27 cellular contexts compared by ENCODE assay signal in genomic region chr1:43953361-43953760, GRCh38. TPM values are rescaled to one million over a fixed set of nuclear protein-coding genes. Genes with fewer than 3 reads are reported as not detected.
DNase-seq lines count a peak whose midpoint lies in the region; ATAC-seq and TF ChIP-seq lines count a peak whose summit lies in the region.
"Had no signal": no experiment of that assay in that cellular context is flagged by ENCODE, and none has a peak within 500 bp of the region (broad histone marks: within the 10 kb centered on the region; RNA-seq: fewer than 3 reads in every experiment).

No MANE protein-coding gene starts in this region.

- H3K4me2 ChIP-seq in Karpas-422 (ENCODE audit: low read depth, low read length, poor library complexity, severe bottlenecking) = peak overlapping the region; percentile 40

- no peak overlapping the region for H3K27ac Mint-ChIP-seq in CD8-positive, alpha-beta T cell
- H3K27ac Mint-ChIP-seq: activated CD8-positive, alpha-beta T cell treated with anti-CD3 and anti-CD28 coated beads for 36 hours; activated naive CD4-positive, alpha-beta T cell treated with anti-CD3 and anti-CD28 coated beads, Interleukin-2, amount 50 U/mL, for 24 hours; activated T-helper 2 cell treated with anti-CD3 and anti-CD28 coated beads, Interferon-gamma antibody, Interleukin-2, Interleukin-4, amounts not matched to agents 10 μg/mL and 5 μg/mL and 100 μg/mL, durations not matched to agents 14 hours and 24 hours and 36 hours; HFFc6; T-helper 2 cell treated with Interferon-gamma antibody and Interleukin-4, amounts not matched to agents 5 μg/mL and 100 μg/mL, for 36 hours had no signal

- intact Hi-C loops in CD8-positive, alpha-beta T cell (cut with DNase I, micrococcal nuclease) = no loop called here
- intact Hi-C loops in vagina (cut with DNase I) = no loop called here

- no peaks in the 10 kb centered on the region for H4K20me1 ChIP-seq in Karpas-422 (ENCODE audit: insufficient read depth, low read depth, low read length)

- peaks cover 40% of the 10 kb centered on the region for H3K79me2 ChIP-seq in Karpas-422 (ENCODE audit: low read length)

- DNase-seq in Karpas-422 = no peak
- DNase-seq in WERI-Rb-1 = peak; percentile 38
- no peak for DNase-seq in CD8-positive, alpha-beta T cell
- no peak for DNase-seq in activated T-cell treated with anti-CD3 and anti-CD28 coated beads, Interleukin-2, amount 50 U/mL, for 4 hours
- no peak for DNase-seq in vagina (ENCODE audit: extremely low spot score in 2 of 2)
- DNase-seq: activated CD8-positive, alpha-beta T cell treated with anti-CD3 and anti-CD28 coated beads for 36 hours; amniotic stem cell; effector CD8-positive, alpha-beta T cell; GF-D8; HFFc6; IMR-90; left lung; mesenchymal stem cell; NCI-H1048; NCI-H1694; NCI-H226; SIG-M5; spleen; stimulated activated CD4-positive, alpha-beta T cell treated with anti-CD3 and anti-CD28 coated beads, Interleukin-2, amount 100 ng/mL, for 24 hours; stimulated activated CD8-positive, alpha-beta memory T cell treated with anti-CD3 and anti-CD28 coated beads, Interleukin-4, amount 100 ng/mL, for 48 hours; stomach; tibial artery had no signal

- H3K4me3 Mint-ChIP-seq in CD8-positive, alpha-beta T cell = no peak overlapping the region
- H3K4me3 Mint-ChIP-seq in activated T-cell treated with anti-CD3 and anti-CD28 coated beads, Interleukin-2, amount 50 U/mL, for 4 hours = no peak overlapping the region
- H3K4me3 Mint-ChIP-seq: activated CD8-positive, alpha-beta T cell treated with anti-CD3 and anti-CD28 coated beads for 36 hours; activated naive CD4-positive, alpha-beta T cell treated with anti-CD3 and anti-CD28 coated beads, Interleukin-2, amount 50 U/mL, for 24 hours; HFFc6; T-helper 2 cell treated with Interferon-gamma antibody and Interleukin-4, amounts not matched to agents 5 μg/mL and 100 μg/mL, for 36 hours had no signal

- no peaks in the 10 kb centered on the region for H3K9me3 Mint-ChIP-seq in CD8-positive, alpha-beta T cell
- H3K9me3 Mint-ChIP-seq in activated T-cell treated with anti-CD3 and anti-CD28 coated beads, Interleukin-2, amount 50 U/mL, for 4 hours = no peaks in the 10 kb centered on the region
- H3K9me3 Mint-ChIP-seq: activated CD8-positive, alpha-beta T cell treated with anti-CD3 and anti-CD28 coated beads for 36 hours; activated naive CD4-positive, alpha-beta T cell treated with anti-CD3 and anti-CD28 coated beads, Interleukin-2, amount 50 U/mL, for 24 hours; activated T-helper 2 cell treated with anti-CD3 and anti-CD28 coated beads, Interferon-gamma antibody, Interleukin-2, Interleukin-4, amounts not matched to agents 10 μg/mL and 5 μg/mL and 100 μg/mL, durations not matched to agents 14 hours and 24 hours and 36 hours; HFFc6; T-helper 2 cell treated with Interferon-gamma antibody and Interleukin-4, amounts not matched to agents 5 μg/mL and 100 μg/mL, for 36 hours had no signal

- CTCF ChIA-PET in CD8-positive, alpha-beta T cell (lab: Charles Lee) = interaction anchor here (1.0 to 2.2 kb wide), 2 partner anchors 18 to 83 kb away, joined by 3 to 7 read pairs; no protein-coding TSS in a partner anchor

- peaks cover 21% of the 10 kb centered on the region for H3K4me1 Mint-ChIP-seq in CD8-positive, alpha-beta T cell (ENCODE audit: low read depth)
- peaks cover 19% of the 10 kb centered on the region for H3K4me1 Mint-ChIP-seq in activated T-cell treated with anti-CD3 and anti-CD28 coated beads, Interleukin-2, amount 50 U/mL, for 4 hours (ENCODE audit: low read depth)

- no peaks in the 10 kb centered on the region for H3K27me3 ChIP-seq in Karpas-422 (ENCODE audit: low read length)
- H3K27me3 ChIP-seq in WERI-Rb-1 (ENCODE audit: insufficient read depth, low read depth, severe bottlenecking) = no peaks in the 10 kb centered on the region
- H3K27me3 ChIP-seq in iPS-20b (ENCODE audit: insufficient read depth, low read length) = no peaks in the 10 kb centered on the region
- no peaks in the 10 kb centered on the region for H3K27me3 ChIP-seq in skeletal muscle tissue (ENCODE audit: control insufficient read depth in 3 of 3, insufficient read depth in 3 of 3, low read length in 3 of 3)
- no peaks in the 10 kb centered on the region for H3K27me3 ChIP-seq in CD8-positive, alpha-beta T cell (ENCODE audit: insufficient read depth, low read length)
- H3K27me3 ChIP-seq in vagina = no peaks in the 10 kb centered on the region
- H3K27me3 ChIP-seq: left lung, spleen, stomach, tibial artery had no signal

- no peak for ATAC-seq in CD8-positive, alpha-beta T cell
- ATAC-seq in activated T-cell treated with anti-CD3 and anti-CD28 coated beads, Interleukin-2, amount 50 U/mL, for 4 hours = no peak
- ATAC-seq: activated CD8-positive, alpha-beta T cell treated with anti-CD3 and anti-CD28 coated beads for 36 hours; left lung had no signal

- POLR2A ChIA-PET in CD8-positive, alpha-beta T cell (lab: Charles Lee) = no interaction called here

- H3K4me3 ChIP-seq in Karpas-422 (ENCODE audit: low read length) = no peak overlapping the region; the same call in 1 of the 2 replicates
- peak overlapping the region; percentile 29 for H3K4me3 ChIP-seq in WERI-Rb-1 (ENCODE audit: low read depth, low read length)
- H3K4me3 ChIP-seq in iPS-20b (ENCODE audit: low read length) = no peak overlapping the region
- H3K4me3 ChIP-seq in skeletal muscle tissue (ENCODE audit: low read length in 3 of 3) = no peak overlapping the region
- no peak overlapping the region for H3K4me3 ChIP-seq in CD8-positive, alpha-beta T cell (ENCODE audit: low read depth, low read length)
- no peak overlapping the region for H3K4me3 ChIP-seq in vagina
- H3K4me3 ChIP-seq: left lung, spleen, stomach, tibial artery had no signal

- TF ChIP-seq CTCF in WERI-Rb-1 (IDR thresholded peaks at IDR 0.05; ENCODE audit: low read depth, low read length) (no peak), vagina (IDR thresholded peaks at IDR 0.05) (no peak)
- no peak for TF ChIP-seq CTCF in CD8-positive, alpha-beta T cell (IDR thresholded peaks at IDR 0.05)

- peaks cover 21% of the 10 kb centered on the region for H3K4me1 ChIP-seq in Karpas-422 (ENCODE audit: low read length)
- H3K4me1 ChIP-seq in iPS-20b (ENCODE audit: insufficient read depth, low read length) = no peaks in the 10 kb centered on the region
- peaks cover 60 to 78% (median 73%) of the 10 kb centered on the region in 3 donors for H3K4me1 ChIP-seq in skeletal muscle tissue (ENCODE audit: control insufficient read depth in 3 of 3, insufficient read depth in 3 of 3, low read length in 3 of 3)
- H3K4me1 ChIP-seq in CD8-positive, alpha-beta T cell (ENCODE audit: insufficient read depth, low read length) = peaks cover 2% of the 10 kb centered on the region
- H3K4me1 ChIP-seq in vagina = peaks cover 8% of the 10 kb centered on the region

- H3K9me3 ChIP-seq in Karpas-422 (ENCODE audit: low read length) = no peaks in the 10 kb centered on the region
- no peaks in the 10 kb centered on the region for H3K9me3 ChIP-seq in WERI-Rb-1 (ENCODE audit: severe bottlenecking)
- H3K9me3 ChIP-seq in iPS-20b (ENCODE audit: insufficient read depth, low read depth, low read length) = no peaks in the 10 kb centered on the region
- no peaks in the 10 kb centered on the region for H3K9me3 ChIP-seq in skeletal muscle tissue (ENCODE audit: control insufficient read depth in 3 of 3, low read length in 3 of 3)
- no peaks in the 10 kb centered on the region for H3K9me3 ChIP-seq in CD8-positive, alpha-beta T cell (ENCODE audit: low read length)
- no peaks in the 10 kb centered on the region for H3K9me3 ChIP-seq in vagina
- H3K9me3 ChIP-seq: left lung, spleen, stomach, tibial artery had no signal

- TF ChIP-seq POLR2A in vagina (IDR thresholded peaks at IDR 0.05) = no peak

- H3K36me3 ChIP-seq in Karpas-422 (ENCODE audit: insufficient read depth, low read length) (no peaks in the 10 kb centered on the region; the same call in 1 of the 2 replicates), WERI-Rb-1 (peaks cover 39% of the 10 kb centered on the region), iPS-20b (ENCODE audit: insufficient read depth, low read depth, low read length) (peaks cover 18% of the 10 kb centered on the region; the same call in 1 of the 2 replicates), skeletal muscle tissue (ENCODE audit: control insufficient read depth in 3 of 3, insufficient read depth in 3 of 3, low read length in 3 of 3) (peaks cover 40 to 48% (median 44%) of the 10 kb centered on the region in 3 donors), vagina (peaks cover 0 to 17% of the 10 kb centered on the region in 2 donors)
- H3K36me3 ChIP-seq in CD8-positive, alpha-beta T cell (ENCODE audit: insufficient read depth, low read length) = peaks cover 10% of the 10 kb centered on the region

- peaks cover 36% of the 10 kb centered on the region for H3K36me3 Mint-ChIP-seq in CD8-positive, alpha-beta T cell
- peaks cover 18% of the 10 kb centered on the region for H3K36me3 Mint-ChIP-seq in activated T-cell treated with anti-CD3 and anti-CD28 coated beads, Interleukin-2, amount 50 U/mL, for 4 hours (ENCODE audit: insufficient read depth)

- no peak overlapping the region for H2AFZ ChIP-seq in Karpas-422 (ENCODE audit: low read length)

- no peak overlapping the region for H3K27ac ChIP-seq in Karpas-422 (ENCODE audit: low read length)
- peak overlapping the region; percentile 79 for H3K27ac ChIP-seq in WERI-Rb-1
- H3K27ac ChIP-seq in iPS-20b (ENCODE audit: low read length) = no peak overlapping the region
- H3K27ac ChIP-seq in skeletal muscle tissue (ENCODE audit: low read depth, low read length) = no peak overlapping the region
- H3K27ac ChIP-seq in CD8-positive, alpha-beta T cell (ENCODE audit: low read depth, low read length) = no peak overlapping the region
- H3K27ac ChIP-seq in vagina = no peak overlapping the region
- H3K27ac ChIP-seq: left lung, spleen, tibial artery had no signal

- H3K27me3 Mint-ChIP-seq in CD8-positive, alpha-beta T cell (ENCODE audit: low read depth) = no peaks in the 10 kb centered on the region
- no peaks in the 10 kb centered on the region for H3K27me3 Mint-ChIP-seq in activated T-cell treated with anti-CD3 and anti-CD28 coated beads, Interleukin-2, amount 50 U/mL, for 4 hours (ENCODE audit: low read depth)
- H3K27me3 Mint-ChIP-seq: activated CD8-positive, alpha-beta T cell treated with anti-CD3 and anti-CD28 coated beads for 36 hours; activated naive CD4-positive, alpha-beta T cell treated with anti-CD3 and anti-CD28 coated beads, Interleukin-2, amount 50 U/mL, for 24 hours had no signal

- peak overlapping the region; percentile 15 for H3K9ac ChIP-seq in Karpas-422 (ENCODE audit: low read length)
- peak overlapping the region; percentile 1; the same call in 1 of the 2 replicates for H3K9ac ChIP-seq in iPS-20b (ENCODE audit: low read depth, low read length)
- H3K9ac ChIP-seq in skeletal muscle tissue (ENCODE audit: low read depth in 1 of 3, low read length in 3 of 3) = peak overlapping the region in 2 of 3 donors; percentile 2 to 69

- H3K9me2 ChIP-seq in Karpas-422 (replicated peaks; ENCODE audit: insufficient read depth, low read length) = no peaks in the 10 kb centered on the region

RNA-seq across cellular contexts. Expression of gene IPO13, which starts 6.6 kb away (rescaled TPM):
- 19.8 and 23.3 TPM in 2 replicates for total RNA-seq in Karpas-422 (2014; rRNA removed; shearing (Covaris generic); ENCODE audit: low replicate concordance)
- total RNA-seq in skeletal muscle tissue = 11.0 TPM
- total RNA-seq in CD8-positive, alpha-beta T cell = 1 to 10 TPM; 6.5 to 8.1 TPM
- total RNA-seq in activated T-cell treated with anti-CD3 and anti-CD28 coated beads, Interleukin-2, amount 50 U/mL, for 4 hours = 10 to 100 TPM; 27.5 to 31.9 (median 28.2) TPM
- 34.6 TPM for total RNA-seq in vagina

RNA-seq across cellular contexts. Expression of gene DPH2, which starts 16.4 kb away (rescaled TPM):
- 42.2 and 44.4 TPM in 2 replicates for total RNA-seq in Karpas-422 (2014; rRNA removed; shearing (Covaris generic); ENCODE audit: low replicate concordance)
- total RNA-seq in skeletal muscle tissue = 9.9 TPM
- 10 to 100 TPM; 14.8 to 15.7 TPM for total RNA-seq in CD8-positive, alpha-beta T cell
- total RNA-seq in activated T-cell treated with anti-CD3 and anti-CD28 coated beads, Interleukin-2, amount 50 U/mL, for 4 hours = 100 to 1,000 TPM; 128 to 151 (median 145) TPM
- 15.2 TPM for total RNA-seq in vagina

RNA-seq across cellular contexts. Expression of gene ARTN, which starts 19.8 kb away (rescaled TPM):
- 1.0 TPM in 1 of 2 replicates, not detected in the other for total RNA-seq in Karpas-422 (2014; rRNA removed; shearing (Covaris generic); ENCODE audit: low replicate concordance)
- total RNA-seq in skeletal muscle tissue (not detected), vagina (17.4 TPM)
- under 1 TPM; 0.81 to 0.84 TPM for total RNA-seq in CD8-positive, alpha-beta T cell
- under 1 TPM; 0.33 to 0.45 (median 0.40) TPM for total RNA-seq in activated T-cell treated with anti-CD3 and anti-CD28 coated beads, Interleukin-2, amount 50 U/mL, for 4 hours
- total RNA-seq: IMR-90 had no signal

RNA-seq across cellular contexts. Expression of gene ATP6V0B, which starts 21.4 kb away (rescaled TPM):
- total RNA-seq in Karpas-422 (2014; rRNA removed; shearing (Covaris generic); ENCODE audit: low replicate concordance) = 386 and 447 TPM in 2 replicates
- total RNA-seq in skeletal muscle tissue (73.1 TPM), vagina (71.5 TPM)
- total RNA-seq in CD8-positive, alpha-beta T cell = 10 to 100 TPM; 52.0 to 56.3 TPM
- 100 to 1,000 TPM; 202 to 210 (median 209) TPM for total RNA-seq in activated T-cell treated with anti-CD3 and anti-CD28 coated beads, Interleukin-2, amount 50 U/mL, for 4 hours

RNA-seq across cellular contexts. Expression of gene B4GALT2, which starts 25.6 kb away (rescaled TPM):
- total RNA-seq in Karpas-422 (2014; rRNA removed; shearing (Covaris generic); ENCODE audit: low replicate concordance) = 42.9 and 68.7 TPM in 2 replicates
- total RNA-seq in skeletal muscle tissue (29.7 TPM), vagina (31.4 TPM)
- under 1 TPM; 0.42 to 0.71 TPM for total RNA-seq in CD8-positive, alpha-beta T cell
- 10 to 100 TPM; 32.1 to 35.1 (median 33.7) TPM for total RNA-seq in activated T-cell treated with anti-CD3 and anti-CD28 coated beads, Interleukin-2, amount 50 U/mL, for 4 hours
